Comparison of ENCODE assay signal across 1 cellular context in the genomic region with DNA sequence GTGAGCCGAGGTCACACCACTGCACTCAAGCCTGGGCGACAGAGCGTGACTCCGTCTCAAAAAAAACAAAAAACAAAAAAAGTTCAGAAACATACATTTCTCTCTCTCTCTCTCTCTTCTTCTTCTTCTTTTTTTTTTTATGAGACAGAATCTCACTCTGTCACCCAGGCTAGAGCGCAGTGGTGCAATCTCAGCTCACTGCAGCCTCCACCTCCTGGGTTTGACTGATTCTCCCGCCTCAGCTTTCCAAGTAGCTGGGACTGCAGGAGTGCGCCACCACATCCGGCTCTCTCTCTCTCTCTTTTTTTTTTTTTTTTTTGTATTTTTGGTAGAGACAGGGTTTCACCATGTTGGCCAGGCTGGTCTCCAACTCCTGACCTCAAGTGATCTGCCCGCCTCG. TPM values are rescaled to one million over a fixed set of nuclear protein-coding genes. Genes with fewer than 3 reads are reported as not detected.
"Had no signal": no experiment of that assay in that cellular context is flagged by ENCODE, and none has a peak within 500 bp of the region (broad histone marks: within the 10 kb centered on the region; RNA-seq: fewer than 3 reads in every experiment).

No MANE protein-coding gene starts in this region.

RNA-seq across cellular contexts. Expression of a gene that starts 16.8 kb away (rescaled TPM):
- total RNA-seq: chondrocyte had no signal
